ENCODE assay signal across 17 cellular contexts in genomic region chrX:38215141-38215540, GRCh38. TPM values are rescaled to one million over a fixed set of nuclear protein-coding genes. Genes with fewer than 3 reads are reported as not detected.
DNase-seq lines count a peak whose midpoint lies in the region; ATAC-seq and TF ChIP-seq lines count a peak whose summit lies in the region.
"Had no signal": no experiment of that assay in that cellular context is flagged by ENCODE, and none has a peak within 500 bp of the region (broad histone marks: within the 10 kb centered on the region; RNA-seq: fewer than 3 reads in every experiment).

No MANE protein-coding gene starts in this region.

- TF ChIP-seq CTCF in cardiac fibroblast (IDR thresholded peaks at IDR 0.05; ENCODE audit: low read depth, low read length), result no peak

- ATAC-seq in GM19351 (IDR thresholded peaks at IDR 0.05; ENCODE audit: unreplicated experiment), result no peak
- no peak for ATAC-seq in HG02885 (IDR thresholded peaks at IDR 0.05; ENCODE audit: poor library complexity, unreplicated experiment)
- ATAC-seq: activated CD4-positive, CD25-positive, alpha-beta regulatory T cell treated with anti-CD3 and anti-CD28 coated beads, Interleukin-2, amount 50 U/mL, for 24 hours; T-cell had no signal

- no peak overlapping the region for H3K4me3 ChIP-seq in cardiac fibroblast (replicated peaks in 1 of 2; ENCODE audit: low read depth in 2 of 2, low read length in 2 of 2)
- H3K4me3 ChIP-seq: dorsolateral prefrontal cortex had no signal

- DNase-seq in AG20443 (ENCODE audit: low spot score) (peak; percentile 50), HT1080 (ENCODE audit: low read depth) (peak; percentile 88), cardiac fibroblast (ENCODE audit: low read depth in 2 of 2) (peak; percentile 51 to 74), kidney tubule cell (ENCODE audit: low spot score) (peak; percentile 12)
- no peak for DNase-seq in stimulated activated naive CD4-positive, alpha-beta T cell treated with Interleukin-2 at 50 U/mL for 16 hours (lab: John Stamatoyannopoulos, UW)
- DNase-seq in stimulated activated CD4-positive, alpha-beta T cell treated with anti-CD3 and anti-CD28 coated beads, Interleukin-15, amount 100 ng/mL, for 24 hours, result no peak
- DNase-seq: activated T-cell treated with anti-CD3 and anti-CD28 coated beads, Interleukin-2, amount 50 U/mL, for 1 hour; amniotic stem cell; BE2C; DND-41; dorsolateral prefrontal cortex; kidney; stimulated activated CD4-positive, alpha-beta T cell treated with anti-CD3 and anti-CD28 coated beads, Interleukin-2, amount 100 ng/mL, for 48 hours; T-cell had no signal

RNA-seq across cellular contexts. Expression of gene SRPX, which starts 5.5 kb away (rescaled TPM):
- total RNA-seq in HT1080 (2014; rRNA removed; shearing (Covaris generic)), result 151 and 170 TPM in 2 replicates
- 205 and 225 TPM in 2 replicates for polyA plus RNA-seq in HT1080 (2015; cell fraction: cytosol; rRNA removed)
- 265 and 292 TPM in 2 replicates for polyA plus RNA-seq in HT1080 (2015; cell fraction: nucleus; rRNA removed)

Comparison
In these comparisons a context has a peak if more than half of its experiments do, and no peak if none do; other contexts are left out.
1. DNase-seq: peak in AG20443 (single experiment), HT1080 (single experiment), cardiac fibroblast (2 of 2) and kidney tubule cell (single experiment); none in stimulated activated naive CD4-positive, alpha-beta T cell treated with Interleukin-2 at 50 U/mL for 16 hours (single experiment) and stimulated activated CD4-positive, alpha-beta T cell treated with anti-CD3 and anti-CD28 coated beads, Interleukin-15, amount 100 ng/mL, for 24 hours (single experiment).